Comparison of ENCODE assay signal across 2 cellular contexts in the genomic region with DNA sequence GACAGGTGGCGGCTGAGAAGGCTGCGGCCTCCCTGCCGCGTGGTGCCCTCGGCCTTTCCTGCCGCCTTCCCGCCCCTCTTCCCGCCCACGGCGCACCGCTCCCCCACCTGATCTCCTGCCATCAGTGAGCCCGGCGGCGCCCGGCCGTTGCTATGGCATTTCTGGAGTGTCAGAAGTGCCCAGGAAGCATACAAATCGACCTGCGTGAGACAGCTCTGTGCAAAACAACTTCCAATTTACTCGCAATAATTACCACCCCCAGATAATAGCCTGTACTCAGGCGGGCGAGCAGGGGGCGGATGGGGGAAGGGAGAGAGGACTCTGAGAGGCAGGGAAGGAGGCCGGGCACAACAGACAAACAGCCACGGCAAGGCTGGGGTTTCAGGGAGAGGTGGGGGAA.
TF ChIP-seq lines count a peak whose summit lies in the region.

No MANE protein-coding gene starts in this region.

TF ChIP-seq in HepG2, 621 proteins besides CTCF, POLR2A, EP300 and RAD21:
- no peak for TF ChIP-seq ZNF563 (CRISPR knock-in tag; IDR thresholded peaks at IDR 0.05)
- TF ChIP-seq ZNF878 (CRISPR knock-in tag; IDR thresholded peaks at IDR 0.05): no peak

TF ChIP-seq in WTC11, 78 proteins besides CTCF, POLR2A, EP300 and RAD21:
- TF ChIP-seq, protein P1, sequence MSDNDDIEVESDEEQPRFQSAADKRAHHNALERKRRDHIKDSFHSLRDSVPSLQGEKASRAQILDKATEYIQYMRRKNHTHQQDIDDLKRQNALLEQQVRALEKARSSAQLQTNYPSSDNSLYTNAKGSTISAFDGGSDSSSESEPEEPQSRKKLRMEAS (CRISPR knock-in tag; IDR thresholded peaks at IDR 0.05): peak; percentile 70; the same call in 1 of the 2 replicates
- TF ChIP-seq FOXJ3 (CRISPR knock-in tag; IDR thresholded peaks at IDR 0.05; ENCODE audit: borderline replicate concordance): no peak
- 0 out of 2 replicates have a peak, but pooled peaks have one; percentile 27 for TF ChIP-seq E2F5 (CRISPR knock-in tag; IDR thresholded peaks at IDR 0.05)
